9 cellular contexts compared by ENCODE assay signal in genomic region chr4:163558539-163559044, GRCh38.
DNase-seq lines count a peak whose midpoint lies in the region; ATAC-seq and TF ChIP-seq lines count a peak whose summit lies in the region.
"Had no signal": no experiment of that assay in that cellular context is flagged by ENCODE, and none has a peak within 500 bp of the region (broad histone marks: within the 10 kb centered on the region; RNA-seq: fewer than 3 reads in every experiment).

No MANE protein-coding gene starts in this region.

- no peaks in the 10 kb centered on the region for H3K36me3 Mint-ChIP-seq in activated CD4-positive, alpha-beta T cell treated with anti-CD3 and anti-CD28 coated beads, Interleukin-2, amount 10 ng/mL, durations not matched to agents 7 days and 5 days (ENCODE audit: low read depth)
- H3K36me3 Mint-ChIP-seq in activated naive CD8-positive, alpha-beta T cell treated with anti-CD3 and anti-CD28 coated beads, Interleukin-2, amount 10 ng/mL, durations not matched to agents 7 days and 5 days, result no peaks in the 10 kb centered on the region
- no peaks in the 10 kb centered on the region; the same call in 2 of the 3 replicates for H3K36me3 Mint-ChIP-seq in GM23338 (ENCODE audit: low read depth)

- no peak overlapping the region for H3K4me2 ChIP-seq in GM23338

- H3K4me1 ChIP-seq in GM23338 (ENCODE audit: insufficient read depth), result no peaks in the 10 kb centered on the region

- ATAC-seq in HG03159 (IDR thresholded peaks at IDR 0.05; ENCODE audit: unreplicated experiment) (peak; percentile 72), GM23338 (no peak)
- ATAC-seq in activated naive CD8-positive, alpha-beta T cell treated with anti-CD3 and anti-CD28 coated beads, Interleukin-2, amount 10 ng/mL, durations not matched to agents 7 days and 5 days (ENCODE audit: low read depth), result peak; percentile 69
- ATAC-seq: Panc1 had no signal

- no peaks in the 10 kb centered on the region for H3K9me2 ChIP-seq in GM23338 (ENCODE audit: insufficient read depth)

- H3K27me3 ChIP-seq in GM23338 (ENCODE audit: insufficient read depth), result no peaks in the 10 kb centered on the region

- H3K27ac ChIP-seq in substantia nigra (ENCODE audit: low read depth, low read length, poor library complexity, severe bottlenecking) (peak overlapping the region; percentile 8), GM23338 (ENCODE audit: low read depth) (no peak overlapping the region)

- CTCF ChIA-PET in activated CD4-positive, alpha-beta T cell treated with anti-CD3 and anti-CD28 coated beads, Interleukin-2, amount 10 ng/mL, durations not matched to agents 7 days and 5 days (lab: Charles Lee), result interaction anchor here (0.5 to 0.8 kb wide), 2 partner anchors 8 to 43 kb away, joined by 3 read pairs; no protein-coding TSS in a partner anchor

- POLR2A ChIA-PET in activated CD4-positive, alpha-beta T cell treated with anti-CD3 and anti-CD28 coated beads, Interleukin-2, amount 10 ng/mL, durations not matched to agents 7 days and 5 days (lab: Charles Lee), result no interaction called here
- POLR2A ChIA-PET in activated naive CD8-positive, alpha-beta T cell treated with anti-CD3 and anti-CD28 coated beads, Interleukin-2, amount 10 ng/mL, durations not matched to agents 7 days and 5 days (lab: Charles Lee), result interaction anchor here (0.9 kb wide), 1 partner anchor 64 kb away, joined by 3 read pairs; the partner anchor contains the start of gene TMA16

- no peak overlapping the region for H2AFZ ChIP-seq in GM23338

- H3K4me3 Mint-ChIP-seq in activated CD4-positive, alpha-beta T cell treated with anti-CD3 and anti-CD28 coated beads, Interleukin-2, amount 10 ng/mL, durations not matched to agents 7 days and 5 days, result peak overlapping the region; percentile 28
- peak overlapping the region; percentile 12 for H3K4me3 Mint-ChIP-seq in activated naive CD8-positive, alpha-beta T cell treated with anti-CD3 and anti-CD28 coated beads, Interleukin-2, amount 10 ng/mL, durations not matched to agents 7 days and 5 days
- H3K4me3 Mint-ChIP-seq in GM23338, result no peak overlapping the region

- peak; percentile 11 for DNase-seq in activated CD4-positive, alpha-beta T cell treated with anti-CD3 and anti-CD28 coated beads, Interleukin-2, amount 10 ng/mL, durations not matched to agents 7 days and 5 days
- DNase-seq in activated CD4-positive, alpha-beta T cell treated with anti-CD3 and anti-CD28 coated beads for 1 hour, result no peak
- no peak for DNase-seq in activated naive CD8-positive, alpha-beta T cell treated with anti-CD3 and anti-CD28 coated beads, Interleukin-2, amount 10 ng/mL, durations not matched to agents 7 days and 5 days
- no peak for DNase-seq in substantia nigra (lab: John Stamatoyannopoulos, UW)
- no peak for DNase-seq in GM23338 (ENCODE audit: low spot score)
- DNase-seq in dermis blood vessel endothelial cell, result no peak
- DNase-seq in NCI-H524 treated with DMSO at 0.1 percent for 48 hours (lab: John Stamatoyannopoulos, UW), result no peak

- H3K36me3 ChIP-seq in GM23338 (ENCODE audit: insufficient read depth), result no peaks in the 10 kb centered on the region; the same call in 1 of the 2 replicates

- H3F3A ChIP-seq in GM23338 (replicated peaks; ENCODE audit: low read depth), result no peaks in the 10 kb centered on the region

- no peak for TF ChIP-seq CTCF in GM23338 (conservative IDR thresholded peaks at IDR 0.05; ENCODE audit: low read depth in 2 of 2)

- H4K20me1 ChIP-seq in GM23338 (replicated peaks; ENCODE audit: insufficient read depth), result no peaks in the 10 kb centered on the region

- H3K9me3 Mint-ChIP-seq in activated CD4-positive, alpha-beta T cell treated with anti-CD3 and anti-CD28 coated beads, Interleukin-2, amount 10 ng/mL, durations not matched to agents 7 days and 5 days, result no peaks in the 10 kb centered on the region
- no peaks in the 10 kb centered on the region for H3K9me3 Mint-ChIP-seq in activated naive CD8-positive, alpha-beta T cell treated with anti-CD3 and anti-CD28 coated beads, Interleukin-2, amount 10 ng/mL, durations not matched to agents 7 days and 5 days
- no peaks in the 10 kb centered on the region; the same call in 2 of the 3 replicates for H3K9me3 Mint-ChIP-seq in GM23338

- peaks cover 24% of the 10 kb centered on the region for H3K4me1 Mint-ChIP-seq in activated CD4-positive, alpha-beta T cell treated with anti-CD3 and anti-CD28 coated beads, Interleukin-2, amount 10 ng/mL, durations not matched to agents 7 days and 5 days
- H3K4me1 Mint-ChIP-seq in activated naive CD8-positive, alpha-beta T cell treated with anti-CD3 and anti-CD28 coated beads, Interleukin-2, amount 10 ng/mL, durations not matched to agents 7 days and 5 days, result peaks cover 16% of the 10 kb centered on the region
- H3K4me1 Mint-ChIP-seq in GM23338, result no peaks in the 10 kb centered on the region

- H3K4me3 ChIP-seq in GM23338, result no peak overlapping the region

- no peaks in the 10 kb centered on the region for H3K79me2 ChIP-seq in GM23338 (replicated peaks; ENCODE audit: insufficient read depth)

- peak overlapping the region; percentile 71 for H3K27ac Mint-ChIP-seq in activated CD4-positive, alpha-beta T cell treated with anti-CD3 and anti-CD28 coated beads, Interleukin-2, amount 10 ng/mL, durations not matched to agents 7 days and 5 days
- H3K27ac Mint-ChIP-seq in activated naive CD8-positive, alpha-beta T cell treated with anti-CD3 and anti-CD28 coated beads, Interleukin-2, amount 10 ng/mL, durations not matched to agents 7 days and 5 days, result peak overlapping the region; percentile 49
- no peak overlapping the region for H3K27ac Mint-ChIP-seq in GM23338

- no peaks in the 10 kb centered on the region for H3K27me3 Mint-ChIP-seq in activated CD4-positive, alpha-beta T cell treated with anti-CD3 and anti-CD28 coated beads, Interleukin-2, amount 10 ng/mL, durations not matched to agents 7 days and 5 days
- H3K27me3 Mint-ChIP-seq in activated naive CD8-positive, alpha-beta T cell treated with anti-CD3 and anti-CD28 coated beads, Interleukin-2, amount 10 ng/mL, durations not matched to agents 7 days and 5 days, result no peaks in the 10 kb centered on the region
- H3K27me3 Mint-ChIP-seq in GM23338 (ENCODE audit: insufficient read depth, low read depth, poor library complexity), result no peaks in the 10 kb centered on the region

TF ChIP-seq in GM23338, 12 proteins besides CTCF, POLR2A, EP300 and RAD21 (continues in another document):
- TF ChIP-seq ETS1 (IDR thresholded peaks at IDR 0.05) (no peak), ZNF331 (CRISPR knock-in tag; IDR thresholded peaks at IDR 0.05; ENCODE audit: low read depth) (no peak)
